ENCODE assay signal across 33 cellular contexts in the genomic region with DNA sequence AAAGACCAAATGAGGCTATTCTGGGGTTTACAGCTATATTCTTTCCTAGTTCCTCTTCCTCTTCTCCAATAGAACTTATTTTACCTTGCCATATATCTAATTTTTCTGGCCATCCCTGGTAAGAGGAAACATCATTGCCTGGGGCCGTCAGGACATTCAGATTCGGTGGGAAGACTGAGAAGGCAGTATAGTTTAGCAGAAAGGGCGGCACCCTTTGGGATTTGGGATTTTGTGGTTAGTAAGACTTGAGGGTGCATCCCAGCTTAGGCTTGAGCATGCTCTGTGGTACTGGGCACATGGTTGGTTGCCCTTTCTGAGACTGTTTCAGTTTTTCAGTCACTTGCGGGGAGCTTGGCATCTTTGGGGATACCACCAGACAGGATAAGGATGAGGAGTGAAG. TPM values are rescaled to one million over a fixed set of nuclear protein-coding genes. Genes with fewer than 3 reads are reported as not detected.
"Had no signal": no experiment of that assay in that cellular context is flagged by ENCODE, and none has a peak within 500 bp of the region (broad histone marks: within the 10 kb centered on the region; RNA-seq: fewer than 3 reads in every experiment).

No MANE protein-coding gene starts in this region.

- H3K4me1 Mint-ChIP-seq: activated CD4-positive, alpha-beta T cell treated with anti-CD3 and anti-CD28 coated beads for 36 hours; activated CD4-positive, alpha-beta T cell treated with anti-CD3 and anti-CD28 coated beads, Interleukin-2, amount 10 ng/mL, durations not matched to agents 24 days and 14 days; activated naive CD4-positive, alpha-beta T cell treated with anti-CD3 and anti-CD28 coated beads, Interleukin-2, amount 10 ng/mL, durations not matched to agents 7 days and 5 days had no signal

- H3K27me3 Mint-ChIP-seq: activated CD4-positive, alpha-beta memory T cell treated with anti-CD3 and anti-CD28 coated beads for 36 hours; activated CD4-positive, alpha-beta T cell treated with anti-CD3 and anti-CD28 coated beads for 36 hours; activated CD4-positive, alpha-beta T cell treated with anti-CD3 and anti-CD28 coated beads, Interleukin-2, amount 10 ng/mL, durations not matched to agents 24 days and 14 days; activated CD8-positive, alpha-beta memory T cell treated with anti-CD3 and anti-CD28 coated beads, Interleukin-2, amount 10 ng/mL, durations not matched to agents 7 days and 5 days; activated naive CD8-positive, alpha-beta T cell treated with anti-CD3 and anti-CD28 coated beads, Interleukin-2, amount 10 ng/mL, durations not matched to agents 7 days and 5 days; activated T-cell treated with anti-CD3 and anti-CD28 coated beads, Interleukin-2, amount 50 U/mL, for 24 hours; T-helper 17 cell had no signal

- H3K27ac Mint-ChIP-seq: activated CD4-positive, alpha-beta memory T cell treated with anti-CD3 and anti-CD28 coated beads for 36 hours; activated CD4-positive, alpha-beta T cell treated with anti-CD3 and anti-CD28 coated beads for 36 hours; activated CD4-positive, alpha-beta T cell treated with anti-CD3 and anti-CD28 coated beads, Interleukin-2, amount 10 ng/mL, durations not matched to agents 24 days and 14 days; activated CD8-positive, alpha-beta memory T cell treated with anti-CD3 and anti-CD28 coated beads, Interleukin-2, amount 10 ng/mL, durations not matched to agents 7 days and 5 days; activated CD8-positive, alpha-beta T cell treated with anti-CD3 and anti-CD28 coated beads, Interleukin-2, amount 10 ng/mL, durations not matched to agents 7 days and 5 days; activated naive CD4-positive, alpha-beta T cell treated with anti-CD3 and anti-CD28 coated beads, Interleukin-2, amount 10 ng/mL, durations not matched to agents 7 days and 5 days; activated naive CD4-positive, alpha-beta T cell treated with anti-CD3 and anti-CD28 coated beads, Interleukin-2, amount 50 U/mL, for 72 hours; activated naive CD8-positive, alpha-beta T cell treated with anti-CD3 and anti-CD28 coated beads, Interleukin-2, amount 10 ng/mL, durations not matched to agents 7 days and 5 days; activated T-cell treated with anti-CD3 and anti-CD28 coated beads, Interleukin-2, amount 50 U/mL, for 24 hours; activated T-cell treated with anti-CD3 and anti-CD28 coated beads, Interleukin-2, amount 50 U/mL, for 72 hours; dendritic cell treated with granulocyte-macrophage colony-stimulating factor and Interleukin-4, amounts not matched to agents 40 ng/mL and 50 ng/mL, for 4 days; endodermal cell; T-helper 17 cell; T-helper 2 cell treated with Interferon-gamma antibody and Interleukin-4, amounts not matched to agents 5 μg/mL and 100 μg/mL, for 36 hours had no signal

- H3K4me3 ChIP-seq: coronary artery, dorsolateral prefrontal cortex, esophagus muscularis mucosa, gastrocnemius medialis, heart left ventricle had no signal

- DNase-seq: activated CD4-positive, alpha-beta memory T cell treated with anti-CD3 and anti-CD28 coated beads for 36 hours; activated CD4-positive, alpha-beta T cell treated with anti-CD3 and anti-CD28 coated beads for 36 hours; activated CD4-positive, alpha-beta T cell treated with anti-CD3 and anti-CD28 coated beads, Interleukin-2, amount 10 ng/mL, durations not matched to agents 24 days and 14 days; activated CD4-positive, CD25-positive, alpha-beta regulatory T cell; activated CD4-positive, CD25-positive, alpha-beta regulatory T cell treated with anti-CD3 and anti-CD28 coated beads, Interleukin-2, amount 50 U/mL, for 72 hours; activated CD8-positive, alpha-beta memory T cell treated with anti-CD3 and anti-CD28 coated beads, Interleukin-2, amount 10 ng/mL, durations not matched to agents 7 days and 5 days; activated CD8-positive, alpha-beta memory T cell treated with anti-CD3 and anti-CD28 coated beads, Interleukin-2, amount 50 U/mL, for 48 hours; activated CD8-positive, alpha-beta T cell treated with anti-CD3 and anti-CD28 coated beads, Interleukin-2, amount 10 ng/mL, durations not matched to agents 7 days and 5 days; activated gamma-delta T cell; activated naive CD4-positive, alpha-beta T cell; activated naive CD4-positive, alpha-beta T cell treated with anti-CD3 and anti-CD28 coated beads, Interleukin-2, amount 10 ng/mL, durations not matched to agents 7 days and 5 days; activated naive CD8-positive, alpha-beta T cell treated with anti-CD3 and anti-CD28 coated beads, Interleukin-2, amount 10 ng/mL, durations not matched to agents 7 days and 5 days; activated T-cell treated with anti-CD3 and anti-CD28 coated beads for 4 hours; activated T-cell treated with anti-CD3 and anti-CD28 coated beads, Interleukin-2, amount 50 U/mL, for 24 hours; activated T-cell treated with anti-CD3 and anti-CD28 coated beads, Interleukin-2, amount 50 U/mL, for 72 hours; brain microvascular endothelial cell; dorsolateral prefrontal cortex; effector memory CD4-positive, alpha-beta T cell; endodermal cell; erythroblast; foreskin keratinocyte; gastrocnemius medialis; glutamatergic neuron; heart left ventricle; T-helper 1 cell; T-helper 17 cell; T1000 had no signal

- H3K9me3 Mint-ChIP-seq: activated CD4-positive, alpha-beta memory T cell treated with anti-CD3 and anti-CD28 coated beads for 36 hours; activated CD4-positive, alpha-beta T cell treated with anti-CD3 and anti-CD28 coated beads, Interleukin-2, amount 10 ng/mL, durations not matched to agents 24 days and 14 days; activated naive CD4-positive, alpha-beta T cell treated with anti-CD3 and anti-CD28 coated beads, Interleukin-2, amount 10 ng/mL, durations not matched to agents 7 days and 5 days; activated naive CD4-positive, alpha-beta T cell treated with anti-CD3 and anti-CD28 coated beads, Interleukin-2, amount 50 U/mL, for 72 hours; activated naive CD8-positive, alpha-beta T cell treated with anti-CD3 and anti-CD28 coated beads, Interleukin-2, amount 10 ng/mL, durations not matched to agents 7 days and 5 days; activated T-cell treated with anti-CD3 and anti-CD28 coated beads, Interleukin-2, amount 50 U/mL, for 24 hours; activated T-cell treated with anti-CD3 and anti-CD28 coated beads, Interleukin-2, amount 50 U/mL, for 72 hours; dendritic cell treated with granulocyte-macrophage colony-stimulating factor and Interleukin-4, amounts not matched to agents 40 ng/mL and 50 ng/mL, for 4 days; T-helper 2 cell treated with Interferon-gamma antibody and Interleukin-4, amounts not matched to agents 5 μg/mL and 100 μg/mL, for 36 hours had no signal

- H3K36me3 Mint-ChIP-seq: activated CD4-positive, alpha-beta memory T cell treated with anti-CD3 and anti-CD28 coated beads for 36 hours; activated CD8-positive, alpha-beta memory T cell treated with anti-CD3 and anti-CD28 coated beads, Interleukin-2, amount 10 ng/mL, durations not matched to agents 7 days and 5 days; activated naive CD4-positive, alpha-beta T cell treated with anti-CD3 and anti-CD28 coated beads, Interleukin-2, amount 10 ng/mL, durations not matched to agents 7 days and 5 days; activated naive CD8-positive, alpha-beta T cell treated with anti-CD3 and anti-CD28 coated beads, Interleukin-2, amount 10 ng/mL, durations not matched to agents 7 days and 5 days had no signal

- H3K27ac ChIP-seq: brain microvascular endothelial cell, coronary artery, dorsolateral prefrontal cortex, foreskin keratinocyte, gastrocnemius medialis, heart left ventricle had no signal

- H3K36me3 ChIP-seq: gastrocnemius medialis had no signal

- H3K4me1 ChIP-seq: foreskin keratinocyte had no signal

- H3K9me3 ChIP-seq: gastrocnemius medialis had no signal

- H3K27me3 ChIP-seq: brain microvascular endothelial cell, dorsolateral prefrontal cortex, esophagus muscularis mucosa, foreskin keratinocyte, gastrocnemius medialis, heart left ventricle had no signal

- H3K4me3 Mint-ChIP-seq: activated CD4-positive, alpha-beta memory T cell treated with anti-CD3 and anti-CD28 coated beads for 36 hours; activated CD4-positive, alpha-beta T cell treated with anti-CD3 and anti-CD28 coated beads for 36 hours; activated CD4-positive, alpha-beta T cell treated with anti-CD3 and anti-CD28 coated beads, Interleukin-2, amount 10 ng/mL, durations not matched to agents 24 days and 14 days; activated CD8-positive, alpha-beta memory T cell treated with anti-CD3 and anti-CD28 coated beads, Interleukin-2, amount 10 ng/mL, durations not matched to agents 7 days and 5 days; activated CD8-positive, alpha-beta T cell treated with anti-CD3 and anti-CD28 coated beads, Interleukin-2, amount 10 ng/mL, durations not matched to agents 7 days and 5 days; activated naive CD4-positive, alpha-beta T cell treated with anti-CD3 and anti-CD28 coated beads, Interleukin-2, amount 10 ng/mL, durations not matched to agents 7 days and 5 days; activated naive CD8-positive, alpha-beta T cell treated with anti-CD3 and anti-CD28 coated beads, Interleukin-2, amount 10 ng/mL, durations not matched to agents 7 days and 5 days; activated T-cell treated with anti-CD3 and anti-CD28 coated beads, Interleukin-2, amount 50 U/mL, for 24 hours; activated T-cell treated with anti-CD3 and anti-CD28 coated beads, Interleukin-2, amount 50 U/mL, for 72 hours; dendritic cell treated with granulocyte-macrophage colony-stimulating factor and Interleukin-4, amounts not matched to agents 40 ng/mL and 50 ng/mL, for 4 days; endodermal cell; T-helper 17 cell; T-helper 2 cell treated with Interferon-gamma antibody and Interleukin-4, amounts not matched to agents 5 μg/mL and 100 μg/mL, for 36 hours had no signal

RNA-seq across cellular contexts. Expression of gene SCUBE3, which starts 21.1 kb away (rescaled TPM):
- total RNA-seq: activated CD4-positive, alpha-beta T cell treated with anti-CD3 and anti-CD28 coated beads for 36 hours; bronchial epithelial cell; foreskin keratinocyte; T-helper 17 cell had no signal
